9 cellular contexts compared by ENCODE assay signal in the genomic region with DNA sequence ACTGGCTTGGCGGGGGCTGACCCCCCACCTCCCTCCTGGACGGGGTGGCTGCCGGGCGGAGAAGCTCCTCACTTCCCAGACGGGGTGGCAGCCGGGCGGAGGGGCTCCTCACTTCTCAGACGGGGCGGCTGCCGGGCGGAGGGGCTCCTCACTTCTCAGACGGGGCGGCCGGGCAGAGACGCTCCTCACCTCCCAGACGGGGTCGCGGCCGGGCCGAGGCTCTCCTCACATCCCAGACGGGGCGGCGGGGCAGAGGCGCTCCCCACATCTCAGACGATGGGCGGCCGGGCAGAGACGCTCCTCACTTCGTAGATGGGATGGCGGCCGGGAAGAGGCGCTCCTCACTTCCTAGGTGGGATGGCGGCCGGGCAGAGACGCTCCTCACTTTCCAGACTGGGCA. TPM values are rescaled to one million over a fixed set of nuclear protein-coding genes. Genes with fewer than 3 reads are reported as not detected.
DNase-seq lines count a peak whose midpoint lies in the region; ATAC-seq lines count a peak whose summit lies in the region.
"Not testable (repeated sequence)": the region's sequence is repeated elsewhere in the genome, so short reads cannot be mapped to it uniquely, and the experiment has no call there.
"Had no signal": no experiment of that assay in that cellular context is flagged by ENCODE, and none has a peak within 500 bp of the region (broad histone marks: within the 10 kb centered on the region; RNA-seq: fewer than 3 reads in every experiment).

No MANE protein-coding gene starts in this region.

- H3K27me3 Mint-ChIP-seq in T-helper 17 cell, result not testable (repeated sequence)

- not testable (repeated sequence) for H3K9me3 ChIP-seq in T-helper 17 cell (ENCODE audit: control insufficient read depth, low read length, poor library complexity, severe bottlenecking)

- not testable (repeated sequence) for H3K4me3 Mint-ChIP-seq in T-helper 17 cell

- not testable (repeated sequence) for ATAC-seq in T-helper 17 cell

- H3K4me1 Mint-ChIP-seq in T-helper 17 cell, result peaks cover 21% of the 10 kb centered on the region

- H3K36me3 Mint-ChIP-seq in T-helper 17 cell (ENCODE audit: low read depth), result not testable (repeated sequence)

- H3K27ac Mint-ChIP-seq in T-helper 17 cell, result peak overlapping the region; percentile 99

- DNase-seq in T-helper 17 cell, result not testable (repeated sequence)

RNA-seq across cellular contexts. Expression of gene ARRDC2, which starts 2.2 kb away (rescaled TPM):
- 100 to 1,000 TPM; 165 to 166 TPM for total RNA-seq in T-helper 17 cell

RNA-seq across cellular contexts. Expression of gene KCNN1, which starts 38.8 kb away (rescaled TPM):
- total RNA-seq in T-helper 17 cell, result not detected
- total RNA-seq: A172; B cell; Caco-2; Calu3; CD4-positive, alpha-beta memory T cell; CD4-positive, alpha-beta T cell; CD4-positive, CD25-positive, alpha-beta regulatory T cell; CD8-positive, alpha-beta T cell had no signal
